8 cellular contexts compared by ENCODE assay signal in genomic region chr14:42222924-42223471, GRCh38.
A peak's percentile ranks its signal among the peaks of the same experiment; 100 is the strongest.
DNase-seq lines count a peak whose midpoint lies in the region; ATAC-seq and TF ChIP-seq lines count a peak whose summit lies in the region.

No MANE protein-coding gene starts in this region.

- peak overlapping the region; percentile 35 for H3K9ac ChIP-seq in PC-3 (ENCODE audit: low read length)

- H3K4me1 Mint-ChIP-seq in CD4-positive, alpha-beta T cell (ENCODE audit: low read depth) = no peaks in the 10 kb centered on the region

- ATAC-seq in GM19468 (IDR thresholded peaks at IDR 0.05; ENCODE audit: extremely low read depth, unreplicated experiment) (peak; percentile 94), HG03457 (IDR thresholded peaks at IDR 0.05; ENCODE audit: unreplicated experiment) (peak; percentile 95), PC-3 (peak; percentile 94)
- ATAC-seq in CD4-positive, alpha-beta T cell (ENCODE audit: poor library complexity) = no peak

- H3K36me3 ChIP-seq in PC-3 (ENCODE audit: low read depth, low read length) = no peaks in the 10 kb centered on the region

- peaks cover 27% of the 10 kb centered on the region for H3K4me1 ChIP-seq in PC-3 (ENCODE audit: insufficient read depth, low read length)

- H3K4me3 ChIP-seq in PC-3 (ENCODE audit: low read length) = no peak overlapping the region

- H3K27ac Mint-ChIP-seq in CD4-positive, alpha-beta T cell = no peak overlapping the region

- H3K27me3 ChIP-seq in PC-3 (ENCODE audit: low read length) = no peaks in the 10 kb centered on the region
- H3K27me3 ChIP-seq in CD4-positive, alpha-beta T cell (ENCODE audit: control insufficient read depth, insufficient read depth, low read length) = no peaks in the 10 kb centered on the region

- no peaks in the 10 kb centered on the region for H3K9me2 ChIP-seq in PC-3 (replicated peaks; ENCODE audit: low read length)

- H3K4me3 Mint-ChIP-seq in CD4-positive, alpha-beta T cell = no peak overlapping the region

- H3K36me3 Mint-ChIP-seq in CD4-positive, alpha-beta T cell (ENCODE audit: low read depth) = no peaks in the 10 kb centered on the region

- no peaks in the 10 kb centered on the region for H3K79me2 ChIP-seq in PC-3 (ENCODE audit: low read length)

- intact Hi-C loops in PC-3 (cut with micrococcal nuclease) = loop anchor here (1.0 to 10.0 kb wide), 4 partner anchors 30 to 1572 kb away; no protein-coding TSS in a partner anchor
- intact Hi-C loops in CD4-positive, alpha-beta T cell (cut with DNase I, micrococcal nuclease) = no loop called here

- peak overlapping the region; percentile 38 for H3K27ac ChIP-seq in PC-3 (ENCODE audit: low read length)
- no peak overlapping the region for H3K27ac ChIP-seq in CD4-positive, alpha-beta T cell (ENCODE audit: low read depth, low read length)

- H3K9me3 ChIP-seq in PC-3 (ENCODE audit: low read length) = no peaks in the 10 kb centered on the region
- H3K9me3 ChIP-seq in CD4-positive, alpha-beta T cell (ENCODE audit: control insufficient read depth, low read length) = no peaks in the 10 kb centered on the region

- no peak for TF ChIP-seq CTCF in PC-3 (conservative IDR thresholded peaks at IDR 0.05; ENCODE audit: low read depth, low read length)
- no peak for TF ChIP-seq CTCF in CD4-positive, alpha-beta T cell (IDR thresholded peaks at IDR 0.05)

- DNase-seq in DMS53 (lab: John Stamatoyannopoulos, UW) (peak; percentile 60), PC-3 (peak; percentile 87), iris pigment epithelial cell (ENCODE audit: low read depth) (peak; percentile 40)
- no peak for DNase-seq in activated naive CD4-positive, alpha-beta T cell (lab: John Stamatoyannopoulos, UW)
- DNase-seq in stimulated activated naive CD4-positive, alpha-beta T cell treated with Interleukin-2 at 50 U/mL for 16 hours (lab: John Stamatoyannopoulos, UW) = no peak
- no peak for DNase-seq in CD4-positive, alpha-beta T cell

- POLR2A ChIA-PET in PC-3 (lab: Charles Lee; ENCODE audit: unreplicated experiment) = no interaction called here
- POLR2A ChIA-PET in CD4-positive, alpha-beta T cell (lab: Charles Lee) = no interaction called here

- peaks cover 3% of the 10 kb centered on the region for H3K9me3 Mint-ChIP-seq in CD4-positive, alpha-beta T cell

- BruUV-seq in PC-3 (replicated peaks; lab: Mats Ljungman, UMichigan) = no TSS peak

- H2AFZ ChIP-seq in PC-3 (ENCODE audit: low read length) = peak overlapping the region; percentile 66

- H4K20me1 ChIP-seq in PC-3 (ENCODE audit: low read length) = no peaks in the 10 kb centered on the region

- H3K27me3 Mint-ChIP-seq in CD4-positive, alpha-beta T cell = no peaks in the 10 kb centered on the region

- H3F3A ChIP-seq in PC-3 (ENCODE audit: low read length, unreplicated experiment) = no peaks in the 10 kb centered on the region

- CTCF ChIA-PET in PC-3 (lab: Charles Lee) = interaction anchor here (1.0 to 1.2 kb wide), 3 partner anchors 82 to 613 kb away, joined by 3 to 5 read pairs (median 3); no protein-coding TSS in a partner anchor
- CTCF ChIA-PET in CD4-positive, alpha-beta T cell (lab: Charles Lee) = no interaction called here

- H3K4me2 ChIP-seq in PC-3 (ENCODE audit: low read length) = peak overlapping the region; percentile 50

Comparison
In these comparisons a context has a peak if more than half of its experiments do, and no peak if none do; other contexts are left out.
1. DNase-seq: peak in DMS53 (single experiment), PC-3 (single experiment) and iris pigment epithelial cell (single experiment); none in activated naive CD4-positive, alpha-beta T cell (0 of 4), stimulated activated naive CD4-positive, alpha-beta T cell treated with Interleukin-2 at 50 U/mL for 16 hours (single experiment) and CD4-positive, alpha-beta T cell (0 of 10).